15 cellular contexts compared by ENCODE assay signal in genomic region chr11:108872781-108873291, GRCh38.
DNase-seq lines count a peak whose midpoint lies in the region; ATAC-seq, FAIRE-seq and TF ChIP-seq lines count a peak whose summit lies in the region.
"Had no signal": no experiment of that assay in that cellular context is flagged by ENCODE, and none has a peak within 500 bp of the region (broad histone marks: within the 10 kb centered on the region; RNA-seq: fewer than 3 reads in every experiment).

No MANE protein-coding gene starts in this region.

- peaks cover 3 to 8% of the 10 kb centered on the region in 2 donors for H3K4me1 Mint-ChIP-seq in immature natural killer cell

- H2AFZ ChIP-seq in keratinocyte (ENCODE audit: control insufficient read depth, low read length) = no peak overlapping the region

- no peaks in the 10 kb centered on the region for H3K79me2 ChIP-seq in keratinocyte (ENCODE audit: control insufficient read depth, insufficient read depth, low read length)

- peaks cover 0 to 3% (median 0%) of the 10 kb centered on the region in 3 donors for H3K27me3 Mint-ChIP-seq in immature natural killer cell (ENCODE audit: low read depth in 3 of 3)
- H3K27me3 Mint-ChIP-seq: CD4-positive, CD25-positive, alpha-beta regulatory T cell; stimulated activated naive B cell treated with anti-CD40 and anti-IgM and Interleukin-4, amounts not matched to agents 10 μg/mL and 1 μg/mL and 100 μg/mL, for 72 hours had no signal

- no peaks in the 10 kb centered on the region for H3K9me1 ChIP-seq in keratinocyte (ENCODE audit: control insufficient read depth, extremely low read depth, insufficient read depth, low read length)

- CTCF ChIA-PET in HEK293T (lab: Yijun Ruan, JAX) = no interaction called here

- dilution Hi-C loops in keratinocyte (cut with MboI; ENCODE audit: extremely low pct_ligation_motif_present, low sequenced_read_pairs) = no loop called here

- no peak for FAIRE-seq in keratinocyte (lab: Jason Lieb, UNC)

- H3K4me2 ChIP-seq in keratinocyte (ENCODE audit: control insufficient read depth, extremely low read depth, insufficient read depth, low read depth, low read length) = peak overlapping the region; percentile 9

- no peaks in the 10 kb centered on the region for H3K36me3 ChIP-seq in keratinocyte (ENCODE audit: control insufficient read depth in 2 of 2, extremely low read depth in 1 of 2, insufficient read depth in 2 of 2, low read length in 2 of 2)

- H3K9ac ChIP-seq in keratinocyte (ENCODE audit: control insufficient read depth, extremely low read depth, insufficient read depth, low read length) = no peak overlapping the region

- DNase-seq in EL (peak; percentile 39), HEK293T (ENCODE audit: extremely low spot score) (no peak), astrocyte of the hippocampus (ENCODE audit: low read depth, low spot score) (peak; percentile 23), keratinocyte (ENCODE audit: low read depth, low spot score) (no peak), DMS153 (lab: John Stamatoyannopoulos, UW) (no peak), immature natural killer cell (no peak)
- no peak for DNase-seq in activated CD4-positive, alpha-beta T cell treated with anti-CD3 and anti-CD28 coated beads, Interleukin-2, amount 50 U/mL, for 4 hours
- DNase-seq: activated CD4-positive, CD25-positive, alpha-beta regulatory T cell; CD4-positive, CD25-positive, alpha-beta regulatory T cell; cerebellar nuclear complex; glutamatergic neuron; MV-4-11; stimulated activated naive B cell treated with anti-CD40 and anti-IgM and Interleukin-4, amounts not matched to agents 10 μg/mL and 1 μg/mL and 100 μg/mL, for 72 hours; trophoblast cell had no signal

- peak overlapping the region; percentile 37 for H3K27ac ChIP-seq in keratinocyte (ENCODE audit: control insufficient read depth, insufficient read depth, low read length)

- POLR2A ChIA-PET in HEK293T (lab: Yijun Ruan, JAX) = no interaction called here

- no peak for TF ChIP-seq CTCF in keratinocyte (optimal IDR thresholded peaks at IDR 0.05 in 1 of 3, IDR thresholded peaks at IDR 0.05 in 1 of 3, conservative IDR thresholded peaks at IDR 0.05 in 1 of 3; ENCODE audit: extremely low read depth in 1 of 3, insufficient read depth in 2 of 3, low read length in 3 of 3)

- H3K27ac Mint-ChIP-seq in immature natural killer cell = no peak overlapping the region
- H3K27ac Mint-ChIP-seq: CD4-positive, CD25-positive, alpha-beta regulatory T cell; stimulated activated naive B cell treated with anti-CD40 and anti-IgM and Interleukin-4, amounts not matched to agents 10 μg/mL and 1 μg/mL and 100 μg/mL, for 72 hours had no signal

- no peak for ATAC-seq in HG03378 (IDR thresholded peaks at IDR 0.05; ENCODE audit: unreplicated experiment)

- H4K20me1 ChIP-seq in keratinocyte (ENCODE audit: control insufficient read depth, extremely low read depth, insufficient read depth, low read length) = no peaks in the 10 kb centered on the region

- no peaks in the 10 kb centered on the region for H3K9me3 ChIP-seq in keratinocyte (ENCODE audit: control insufficient read depth, low read depth, low read length)

- H3K4me1 ChIP-seq in keratinocyte (ENCODE audit: control insufficient read depth, extremely low read depth, insufficient read depth, low read length) = peaks cover 22% of the 10 kb centered on the region

- H3K9me3 Mint-ChIP-seq in immature natural killer cell = no peaks in the 10 kb centered on the region
- H3K9me3 Mint-ChIP-seq: CD4-positive, CD25-positive, alpha-beta regulatory T cell; stimulated activated naive B cell treated with anti-CD40 and anti-IgM and Interleukin-4, amounts not matched to agents 10 μg/mL and 1 μg/mL and 100 μg/mL, for 72 hours had no signal

- H3K4me3 ChIP-seq in keratinocyte (ENCODE audit: control insufficient read depth in 2 of 3, extremely low read depth in 1 of 3, insufficient read depth in 2 of 3, low read depth in 1 of 3, low read length in 3 of 3) = no peak overlapping the region

- no peaks in the 10 kb centered on the region for H3K27me3 ChIP-seq in keratinocyte (ENCODE audit: control insufficient read depth, extremely low read depth, insufficient read depth, low read length)

- peaks cover 0 to under 1% (median 0%) of the 10 kb centered on the region in 3 donors for H3K36me3 Mint-ChIP-seq in immature natural killer cell

- no peak overlapping the region for H3K4me3 Mint-ChIP-seq in immature natural killer cell
- H3K4me3 Mint-ChIP-seq: CD4-positive, CD25-positive, alpha-beta regulatory T cell; stimulated activated naive B cell treated with anti-CD40 and anti-IgM and Interleukin-4, amounts not matched to agents 10 μg/mL and 1 μg/mL and 100 μg/mL, for 72 hours had no signal

TF ChIP-seq in HEK293T, 16 proteins besides CTCF, POLR2A, EP300 and RAD21:
- TF ChIP-seq LEF1 (IDR thresholded peaks at IDR 0.05; ENCODE audit: borderline replicate concordance) (no peak), PKNOX1 (IDR thresholded peaks at IDR 0.05) (peak; percentile 70), FOXK2 (IDR thresholded peaks at IDR 0.05) (no peak), NFRKB (IDR thresholded peaks at IDR 0.05) (no peak), TARDBP (IDR thresholded peaks at IDR 0.05) (no peak), ARNT (IDR thresholded peaks at IDR 0.05) (no peak), FOXA1 (IDR thresholded peaks at IDR 0.05) (no peak), CTBP1 (IDR thresholded peaks at IDR 0.05; ENCODE audit: borderline replicate concordance) (peak; percentile 30; the same call in 1 of the 2 replicates), SP1 (IDR thresholded peaks at IDR 0.05) (no peak)

Comparison
In these comparisons a context has a peak if more than half of its experiments do, and no peak if none do; other contexts are left out.
1. DNase-seq: peak in EL (single experiment) and astrocyte of the hippocampus (single experiment); none in HEK293T (single experiment), keratinocyte (single experiment), activated CD4-positive, alpha-beta T cell treated with anti-CD3 and anti-CD28 coated beads, Interleukin-2, amount 50 U/mL, for 4 hours (0 of 2), DMS153 (single experiment) and immature natural killer cell (0 of 3).